ENCODE assay signal across 8 cellular contexts in the genomic region with DNA sequence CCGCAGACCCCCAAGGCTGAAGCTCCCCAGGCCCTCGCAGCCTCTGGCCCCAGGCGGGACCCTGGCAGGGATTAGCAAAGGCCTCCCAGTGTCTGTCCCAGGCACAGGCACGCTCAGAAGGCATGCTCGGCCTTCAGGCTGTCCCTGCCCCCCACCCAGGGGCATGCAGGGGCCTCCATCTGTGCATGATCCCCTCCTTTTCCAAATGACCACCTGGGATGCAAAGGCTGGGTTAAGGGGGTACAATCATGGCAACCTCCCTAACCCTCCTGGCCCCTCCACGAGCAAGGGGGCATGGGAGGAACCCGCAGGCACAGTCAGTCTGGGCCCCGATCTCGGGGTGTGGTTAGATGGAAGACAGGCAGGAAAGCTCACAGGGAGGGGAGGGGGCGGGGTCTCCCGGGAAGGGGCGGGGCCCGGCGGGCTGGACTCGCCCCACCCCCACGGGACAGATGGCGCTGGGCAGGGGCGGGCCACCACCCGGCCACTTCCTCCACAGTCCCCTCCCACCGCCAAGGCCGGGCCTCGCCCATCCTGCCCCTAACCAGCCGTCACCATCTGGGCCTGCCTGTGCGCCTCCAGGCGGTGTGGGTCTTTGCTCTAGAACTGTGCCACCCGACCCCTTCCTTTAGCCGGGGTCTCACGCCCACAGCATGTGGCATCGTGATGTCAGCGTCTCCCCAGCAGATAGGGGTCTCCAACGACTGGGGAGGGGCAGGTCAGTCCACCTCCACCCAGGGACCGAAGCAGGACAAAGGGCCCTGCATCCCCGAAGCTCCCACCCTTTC. TPM values are rescaled to one million over a fixed set of nuclear protein-coding genes. Genes with fewer than 3 reads are reported as not detected.
DNase-seq lines count a peak whose midpoint lies in the region; ATAC-seq and TF ChIP-seq lines count a peak whose summit lies in the region.

No MANE protein-coding gene starts in this region.

- no peaks in the 10 kb centered on the region for H3K9me3 Mint-ChIP-seq in activated naive CD8-positive, alpha-beta T cell treated with anti-CD3 and anti-CD28 coated beads, Interleukin-2, amount 10 ng/mL, durations not matched to agents 7 days and 5 days

- in situ Hi-C loops in GM18951 (cut with MboI; ENCODE audit: low sequenced_read_pairs, unreplicated experiment) = no loop called here

- WGBS in prostate gland = 39% methylated on average over 21 of the region's 33 CpGs

- peak; percentile 76 for TF ChIP-seq POLR2A in GM18951 (IDR thresholded peaks at IDR 0.05; ENCODE audit: extremely low read depth, insufficient read depth, insufficient read length)
- TF ChIP-seq POLR2A in prostate gland (IDR thresholded peaks at IDR 0.05) = peak; percentile 69
- TF ChIP-seq POLR2A in uterus (IDR thresholded peaks at IDR 0.05) = peak; percentile 19 to 34

- no peaks in the 10 kb centered on the region for H3K27me3 Mint-ChIP-seq in activated naive CD8-positive, alpha-beta T cell treated with anti-CD3 and anti-CD28 coated beads, Interleukin-2, amount 10 ng/mL, durations not matched to agents 7 days and 5 days

- H3K9me3 ChIP-seq in AG04450 (ENCODE audit: control insufficient read depth, insufficient read depth, low read length) (no peaks in the 10 kb centered on the region; the same call in 1 of the 2 replicates), SK-N-MC (ENCODE audit: low read depth, low read length) (no peaks in the 10 kb centered on the region), cardiac muscle cell (ENCODE audit: low read depth) (no peaks in the 10 kb centered on the region), prostate gland (no peaks in the 10 kb centered on the region), uterus (no peaks in the 10 kb centered on the region)

- peak overlapping the region; percentile 96 for H3K27ac Mint-ChIP-seq in activated naive CD8-positive, alpha-beta T cell treated with anti-CD3 and anti-CD28 coated beads, Interleukin-2, amount 10 ng/mL, durations not matched to agents 7 days and 5 days

- H3K36me3 Mint-ChIP-seq in activated naive CD8-positive, alpha-beta T cell treated with anti-CD3 and anti-CD28 coated beads, Interleukin-2, amount 10 ng/mL, durations not matched to agents 7 days and 5 days = no peaks in the 10 kb centered on the region

- H3K4me1 Mint-ChIP-seq in activated naive CD8-positive, alpha-beta T cell treated with anti-CD3 and anti-CD28 coated beads, Interleukin-2, amount 10 ng/mL, durations not matched to agents 7 days and 5 days = peaks cover 24% of the 10 kb centered on the region

- H3K27me3 ChIP-seq in AG04450 (ENCODE audit: control insufficient read depth, insufficient read depth, low read length) (no peaks in the 10 kb centered on the region), HL-60 (ENCODE audit: insufficient read depth, poor library complexity, severe bottlenecking) (no peaks in the 10 kb centered on the region), cardiac muscle cell (no peaks in the 10 kb centered on the region), prostate gland (replicated peaks; ENCODE audit: insufficient read depth) (no peaks in the 10 kb centered on the region), uterus (no peaks in the 10 kb centered on the region)

- peak overlapping the region; percentile 52 for H3K4me3 ChIP-seq in AG04450 (ENCODE audit: low read depth, low read length)
- peak overlapping the region; percentile 41 for H3K4me3 ChIP-seq in HL-60 (replicated peaks; ENCODE audit: insufficient read depth, low read length)
- H3K4me3 ChIP-seq in SK-N-MC = peak overlapping the region; percentile 70
- peak overlapping the region; percentile 10 for H3K4me3 ChIP-seq in cardiac muscle cell
- no peak overlapping the region for H3K4me3 ChIP-seq in prostate gland
- no peak overlapping the region for H3K4me3 ChIP-seq in uterus

- peaks cover 47% of the 10 kb centered on the region for H3K4me1 ChIP-seq in cardiac muscle cell (ENCODE audit: low read depth)
- peaks cover 10% of the 10 kb centered on the region for H3K4me1 ChIP-seq in prostate gland (replicated peaks)
- peaks cover 0 to 26% of the 10 kb centered on the region in 2 donors for H3K4me1 ChIP-seq in uterus

- H3K27ac ChIP-seq in AG04450 (ENCODE audit: low read depth, low read length) = peak overlapping the region; percentile 52
- H3K27ac ChIP-seq in HL-60 (replicated peaks) = peak overlapping the region; percentile 99
- peak overlapping the region; percentile 81 for H3K27ac ChIP-seq in SK-N-MC
- H3K27ac ChIP-seq in cardiac muscle cell = peak overlapping the region; percentile 86
- H3K27ac ChIP-seq in prostate gland = peak overlapping the region; percentile 52 to 77
- peak overlapping the region; percentile 60 to 70 for H3K27ac ChIP-seq in uterus

- POLR2A ChIA-PET in AG04450 (lab: Yijun Ruan, JAX) = interaction anchor here (0.6 to 1.0 kb wide), 3 partner anchors 9 to 164 kb away, joined by 4 to 14 read pairs (median 4); no protein-coding TSS in a partner anchor
- POLR2A ChIA-PET in activated naive CD8-positive, alpha-beta T cell treated with anti-CD3 and anti-CD28 coated beads, Interleukin-2, amount 10 ng/mL, durations not matched to agents 7 days and 5 days (lab: Charles Lee) = interaction anchor here (0.9 to 4.0 kb wide), 11 partner anchors 8 to 197 kb away, joined by 3 to 34 read pairs (median 5); a partner anchor contains a TSS

- intact Hi-C loops in prostate gland (cut with DNase I) = no loop called here
- intact Hi-C loops in uterus (cut with DNase I; ENCODE audit: low total_unique reads) = no loop called here

- CTCF ChIA-PET in AG04450 (lab: Charles Lee) = interaction anchor here (0.7 to 1.0 kb wide), 3 partner anchors 8 to 29 kb away, joined by 3 to 6 read pairs (median 4); no protein-coding TSS in a partner anchor

- H3K9ac ChIP-seq in SK-N-MC (ENCODE audit: insufficient read length) = peak overlapping the region; percentile 41

- DNase-seq in AG04450 (ENCODE audit: low read depth, low spot score) (peak; percentile 61), HL-60 (ENCODE audit: low read depth in 1 of 2, low spot score in 1 of 2) (peak; percentile 91 to 96), SK-N-MC (ENCODE audit: low read depth, low spot score) (no peak), cardiac muscle cell (ENCODE audit: low read depth in 1 of 2, low spot score in 1 of 2) (peak; percentile 90 to 91), prostate gland (ENCODE audit: low spot score) (peak; percentile 75), uterus (peak; percentile 57 to 66)
- DNase-seq in activated naive CD8-positive, alpha-beta T cell treated with anti-CD3 and anti-CD28 coated beads, Interleukin-2, amount 10 ng/mL, durations not matched to agents 7 days and 5 days = peak; percentile 91

- TF ChIP-seq CTCF in AG04450 (IDR thresholded peaks at IDR 0.05; ENCODE audit: low read depth, low read length) (no peak), HL-60 (IDR thresholded peaks at IDR 0.05; ENCODE audit: insufficient read depth, low read length) (no peak), cardiac muscle cell (IDR thresholded peaks at IDR 0.05; ENCODE audit: low read depth, low read length) (no peak), prostate gland (IDR thresholded peaks at IDR 0.05) (no peak), uterus (IDR thresholded peaks at IDR 0.05) (no peak)

- H3K36me3 ChIP-seq in SK-N-MC (ENCODE audit: insufficient read depth, low read length) (0 out of 2 replicates have a peak, but pooled peaks cover 4% of the 10 kb centered on the region), cardiac muscle cell (no peaks in the 10 kb centered on the region), prostate gland (no peaks in the 10 kb centered on the region), uterus (no peaks in the 10 kb centered on the region)

- peak overlapping the region; percentile 87 for H3K4me3 Mint-ChIP-seq in activated naive CD8-positive, alpha-beta T cell treated with anti-CD3 and anti-CD28 coated beads, Interleukin-2, amount 10 ng/mL, durations not matched to agents 7 days and 5 days

- ATAC-seq in activated naive CD8-positive, alpha-beta T cell treated with anti-CD3 and anti-CD28 coated beads, Interleukin-2, amount 10 ng/mL, durations not matched to agents 7 days and 5 days (ENCODE audit: low read depth) = peak; percentile 79

RNA-seq across cellular contexts. Expression of a gene that starts 7.0 kb away (rescaled TPM):
- polyA plus RNA-seq in AG04450 (2011; rRNA removed) (5.4 and 8.4 TPM in 2 replicates), cardiac muscle cell (19.2 and 21.3 TPM in 2 replicates)
- 7.1 and 9.0 TPM in 2 replicates for polyA minus RNA-seq in AG04450 (2011; rRNA and poly(A)+ RNA removed)
- total RNA-seq in activated naive CD8-positive, alpha-beta T cell treated with anti-CD3 and anti-CD28 coated beads, Interleukin-2, amount 10 ng/mL, durations not matched to agents 7 days and 5 days = 10 to 100 TPM; 57.9 to 60.4 TPM
- total RNA-seq in cardiac muscle cell (24.4 and 39.7 TPM in 2 replicates), prostate gland (10 to 100 TPM; 29.8 to 59.1 TPM), uterus (10 to 100 TPM in 2 of 4 donors, 1 to 10 TPM in 2; 1.5 to 67.4 (median 25.1) TPM)

RNA-seq across cellular contexts. Expression of a gene that starts 8.1 kb away (rescaled TPM):
- polyA plus RNA-seq in AG04450 (2011; rRNA removed) (3.4 and 4.4 TPM in 2 replicates), cardiac muscle cell (9.1 and 20.8 TPM in 2 replicates)
- polyA minus RNA-seq in AG04450 (2011; rRNA and poly(A)+ RNA removed) = 2.7 and 3.0 TPM in 2 replicates
- total RNA-seq in activated naive CD8-positive, alpha-beta T cell treated with anti-CD3 and anti-CD28 coated beads, Interleukin-2, amount 10 ng/mL, durations not matched to agents 7 days and 5 days = 10 to 100 TPM; 21.5 to 21.8 TPM
- total RNA-seq in cardiac muscle cell (5.3 and 9.3 TPM in 2 replicates), prostate gland (10 to 100 TPM in 1 of 2 donors, 1 to 10 TPM in 1; 8.4 to 22.8 TPM), uterus (10 to 100 TPM in 1 of 4 donors, 1 to 10 TPM in 1, under 1 TPM in 1, not detected in 1; 0.26 to 17.7 (median 3.9) TPM)

RNA-seq across cellular contexts. Expression of a gene that starts 30.1 kb away (rescaled TPM):
- polyA plus RNA-seq in AG04450 (2011; rRNA removed) (30.8 and 54.5 TPM in 2 replicates), cardiac muscle cell (145 and 159 TPM in 2 replicates)
- polyA minus RNA-seq in AG04450 (2011; rRNA and poly(A)+ RNA removed) = 8.1 TPM in 2 replicates
- total RNA-seq in activated naive CD8-positive, alpha-beta T cell treated with anti-CD3 and anti-CD28 coated beads, Interleukin-2, amount 10 ng/mL, durations not matched to agents 7 days and 5 days = 100 to 1,000 TPM; 185 to 194 TPM
- total RNA-seq in cardiac muscle cell (198 and 203 TPM in 2 replicates), prostate gland (100 to 1,000 TPM; 131 to 146 TPM), uterus (100 to 1,000 TPM in 1 of 4 donors, 10 to 100 TPM in 3; 33.8 to 142 (median 63.7) TPM)

RNA-seq across cellular contexts. Expression of a gene that starts 43.2 kb away (rescaled TPM):
- 2.7 and 2.8 TPM in 2 replicates for polyA plus RNA-seq in AG04450 (2011; rRNA removed)
- 1.9 and 3.4 TPM in 2 replicates for polyA minus RNA-seq in AG04450 (2011; rRNA and poly(A)+ RNA removed)
- 10 to 100 TPM; 17.0 to 18.6 TPM for total RNA-seq in activated naive CD8-positive, alpha-beta T cell treated with anti-CD3 and anti-CD28 coated beads, Interleukin-2, amount 10 ng/mL, durations not matched to agents 7 days and 5 days
- total RNA-seq in cardiac muscle cell = 1.2 and 8.6 TPM in 2 replicates
- 3.0 and 9.2 TPM in 2 replicates for polyA plus RNA-seq in cardiac muscle cell
- total RNA-seq in prostate gland = 1 to 10 TPM in 1 of 2 donors, under 1 TPM in 1; 0.18 to 4.7 TPM
- 1 to 10 TPM in 3 of 4 donors, not detected in 1; 1.0 to 3.3 (median 1.7) TPM for total RNA-seq in uterus

RNA-seq across cellular contexts. Expression of a gene that starts 50.0 kb away (rescaled TPM):
- polyA plus RNA-seq in AG04450 (2011; rRNA removed) (0.35 and 0.55 TPM in 2 replicates), cardiac muscle cell (5.9 and 14.3 TPM in 2 replicates)
- polyA minus RNA-seq in AG04450 (2011; rRNA and poly(A)+ RNA removed) = 0.17 and 0.37 TPM in 2 replicates
- 1 to 10 TPM; 7.6 to 9.3 TPM for total RNA-seq in activated naive CD8-positive, alpha-beta T cell treated with anti-CD3 and anti-CD28 coated beads, Interleukin-2, amount 10 ng/mL, durations not matched to agents 7 days and 5 days
- total RNA-seq in cardiac muscle cell (11.2 and 16.3 TPM in 2 replicates), prostate gland (10 to 100 TPM; 17.3 to 25.1 TPM), uterus (1 to 10 TPM; 1.0 to 5.5 (median 2.8) TPM)

Comparison
In these comparisons a context has a peak if more than half of its experiments do, and no peak if none do; other contexts are left out.
1. H3K4me3 ChIP-seq: peak in AG04450 (single experiment), HL-60 (single experiment), SK-N-MC (single experiment) and cardiac muscle cell (single experiment); none in prostate gland (0 of 2) and uterus (0 of 2).
2. Peak in every context shown above with its lines, with median percentiles within 50 percentile points of each other: H3K27ac ChIP-seq and POLR2A ChIP-seq.